Comparison of ENCODE assay signal across 12 cellular contexts in the genomic region with DNA sequence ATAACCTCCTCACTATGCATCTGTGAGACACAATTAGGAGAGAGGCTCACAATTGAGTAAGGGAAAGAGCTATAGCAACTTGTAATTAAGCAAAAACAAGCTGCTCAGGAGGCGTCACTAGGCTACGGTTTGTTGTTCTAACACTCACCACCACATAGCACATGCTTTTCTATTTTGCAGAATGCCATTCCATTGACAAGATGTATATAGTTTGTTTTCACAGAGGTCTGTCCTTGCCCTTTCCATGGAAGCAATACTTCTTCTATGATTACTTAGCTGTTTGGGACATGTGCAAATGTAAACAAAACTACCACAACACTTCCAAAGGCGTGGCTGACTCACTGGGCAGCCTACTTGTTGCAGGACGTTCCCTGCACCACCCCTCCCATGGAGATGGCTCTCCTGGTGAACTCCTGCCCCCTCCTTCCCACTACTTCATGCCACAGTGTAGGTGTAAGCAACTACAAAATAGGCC. TPM values are rescaled to one million over a fixed set of nuclear protein-coding genes. Genes with fewer than 3 reads are reported as not detected.
A peak's percentile ranks its signal among the peaks of the same experiment; 100 is the strongest.
DNase-seq lines count a peak whose midpoint lies in the region; ATAC-seq and TF ChIP-seq lines count a peak whose summit lies in the region.
"Had no signal": no experiment of that assay in that cellular context is flagged by ENCODE, and none has a peak within 500 bp of the region (broad histone marks: within the 10 kb centered on the region; RNA-seq: fewer than 3 reads in every experiment).

No MANE protein-coding gene starts in this region.

- no peaks in the 10 kb centered on the region for H3K36me3 ChIP-seq in MG63
- H3K36me3 ChIP-seq in lower lobe of right lung, result no peaks in the 10 kb centered on the region
- H3K36me3 ChIP-seq in body of pancreas (replicated peaks in 1 of 2; ENCODE audit: insufficient read depth in 1 of 2, low read depth in 2 of 2), result no peaks in the 10 kb centered on the region
- H3K36me3 ChIP-seq: transverse colon had no signal

- intact Hi-C loops in lower lobe of right lung (cut with DNase I), result no loop called here
- intact Hi-C loops in body of pancreas (cut with DNase I), result no loop called here

- TF ChIP-seq CTCF in choroid plexus epithelial cell (conservative IDR thresholded peaks at IDR 0.05; ENCODE audit: low read depth, low read length) (no peak), lower lobe of right lung (IDR thresholded peaks at IDR 0.05) (no peak), body of pancreas (IDR thresholded peaks at IDR 0.05) (no peak)

- TF ChIP-seq POLR2A in body of pancreas (IDR thresholded peaks at IDR 0.05), result no peak

- H3K4me1 ChIP-seq in lower lobe of right lung, result no peaks in the 10 kb centered on the region
- H3K4me1 ChIP-seq in body of pancreas, result no peaks in the 10 kb centered on the region

- peak; percentile 72 for DNase-seq in COLO668 (lab: John Stamatoyannopoulos, UW; ENCODE audit: unreplicated experiment)
- DNase-seq in MG63, result peak; percentile 95
- peak; percentile 100 for DNase-seq in choroid plexus epithelial cell (ENCODE audit: low read depth)
- DNase-seq in lower lobe of right lung, result no peak
- no peak for DNase-seq in GM19240 (ENCODE audit: insufficient read length, low spot score)
- no peak for DNase-seq in amygdala (lab: John Stamatoyannopoulos, UW)
- no peak for DNase-seq in body of pancreas
- no peak for DNase-seq in iPS-NIHi7 (ENCODE audit: extremely low spot score)
- DNase-seq: activated gamma-delta T cell treated with Interleukin-2 at 50 U/mL for 16 hours; stimulated activated CD4-positive, alpha-beta T cell treated with anti-CD3 and anti-CD28 coated beads, Interleukin-4, amount 100 ng/mL, for 4 hours; transverse colon had no signal

- 57 to 83% methylated on average over 4 of the region's 4 CpGs for WGBS in body of pancreas, 2 donors

- H3K9me3 ChIP-seq in MG63 (no peaks in the 10 kb centered on the region), lower lobe of right lung (no peaks in the 10 kb centered on the region), body of pancreas (no peaks in the 10 kb centered on the region)
- H3K9me3 ChIP-seq: transverse colon had no signal

- H3K4me3 ChIP-seq in MG63, result no peak overlapping the region
- no peak overlapping the region for H3K4me3 ChIP-seq in choroid plexus epithelial cell (ENCODE audit: low read depth, low read length)
- H3K4me3 ChIP-seq in lower lobe of right lung, result no peak overlapping the region
- H3K4me3 ChIP-seq in body of pancreas, result no peak overlapping the region
- H3K4me3 ChIP-seq: transverse colon had no signal

- peak; percentile 29 to 69 for ATAC-seq in lower lobe of right lung
- no peak for ATAC-seq in body of pancreas
- ATAC-seq: HepG2 had no signal

- H3K27me3 ChIP-seq in MG63, result no peaks in the 10 kb centered on the region
- H3K27me3 ChIP-seq in lower lobe of right lung (ENCODE audit: low read depth), result no peaks in the 10 kb centered on the region
- H3K27me3 ChIP-seq in body of pancreas, result no peaks in the 10 kb centered on the region
- H3K27me3 ChIP-seq: transverse colon had no signal

- H3K27ac ChIP-seq in lower lobe of right lung (no peak overlapping the region), body of pancreas (no peak overlapping the region)

RNA-seq across cellular contexts. Expression of gene FAM216B, which starts 33.9 kb away (rescaled TPM):
- not detected in 2 replicates for total RNA-seq in MG63 (2014; rRNA removed; shearing (Covaris generic); ENCODE audit: low replicate concordance)
- total RNA-seq in lower lobe of right lung, result 17.0 TPM
- under 1 TPM in 1 of 2 donors, not detected in 1; under 0.01 TPM for total RNA-seq in body of pancreas
- total RNA-seq: HepG2, transverse colon had no signal

Comparison
In these comparisons a context has a peak if more than half of its experiments do, and no peak if none do; other contexts are left out.
1. DNase-seq: peak in COLO668 (single experiment), MG63 (single experiment) and choroid plexus epithelial cell (single experiment); none in lower lobe of right lung (single experiment), GM19240 (single experiment), amygdala (0 of 56), body of pancreas (0 of 4) and iPS-NIHi7 (single experiment).
2. RNA of gene FAM216B, which starts 33.9 kb away (total RNA-seq): 17.0 TPM in lower lobe of right lung (single experiment); not detected in MG63 and under 0.01 TPM in body of pancreas; every median in the first group is over 10 times any median in the second.